ENCODE assay signal across 11 cellular contexts in genomic region chr19:48867922-48868195, GRCh38. TPM values are rescaled to one million over a fixed set of nuclear protein-coding genes. Genes with fewer than 3 reads are reported as not detected.
DNase-seq lines count a peak whose midpoint lies in the region; ATAC-seq and TF ChIP-seq lines count a peak whose summit lies in the region.
"Had no signal": no experiment of that assay in that cellular context is flagged by ENCODE, and none has a peak within 500 bp of the region (broad histone marks: within the 10 kb centered on the region; RNA-seq: fewer than 3 reads in every experiment).

No MANE protein-coding gene starts in this region.

- POLR2A ChIA-PET in MCF 10A (lab: Yijun Ruan, JAX), result interaction anchor here (0.5 kb wide), 1 partner anchor 87 kb away, joined by 3 read pairs; the partner anchor contains the start of gene BAX

- peak overlapping the region; percentile 77 to 86 for H3K9ac ChIP-seq in stomach smooth muscle (ENCODE audit: low read length in 2 of 2)

- intact Hi-C loops in MCF 10A (cut with micrococcal nuclease) (no loop called here), left lung (cut with DNase I) (no loop called here)

- H3K4me3 Mint-ChIP-seq in HFFc6, result peak overlapping the region; percentile 86
- peak overlapping the region; percentile 71 for H3K4me3 Mint-ChIP-seq in MCF 10A (ENCODE audit: unreplicated experiment)
- H3K4me3 Mint-ChIP-seq: activated CD4-positive, alpha-beta T cell treated with anti-CD3 and anti-CD28 coated beads for 36 hours had no signal

- BruUV-seq in MCF 10A (replicated peaks; lab: Mats Ljungman, UMichigan), result no TSS peak

- TF ChIP-seq CTCF in HFFc6 (IDR thresholded peaks at IDR 0.05), result no peak
- TF ChIP-seq CTCF in MCF 10A (IDR thresholded peaks at IDR 0.05; ENCODE audit: unreplicated experiment), result no peak
- TF ChIP-seq CTCF in left lung (IDR thresholded peaks at IDR 0.05), result no peak

- H3K27ac Mint-ChIP-seq in HFFc6 (peak overlapping the region; percentile 93), MCF 10A (ENCODE audit: low read depth, unreplicated experiment) (peak overlapping the region; percentile 93)

- no peak for DNase-seq in HFFc6
- DNase-seq in MCF 10A (ENCODE audit: unreplicated experiment), result no peak
- DNase-seq in left lung, result no peak
- DNase-seq in stimulated activated CD4-positive, alpha-beta T cell treated with anti-CD3 and anti-CD28 coated beads, Interleukin-4, amount 100 ng/mL, for 1 hour, result no peak
- no peak for DNase-seq in NCI-H146 (lab: John Stamatoyannopoulos, UW)
- DNase-seq: activated CD4-positive, alpha-beta T cell treated with anti-CD3 and anti-CD28 coated beads for 36 hours; NCI-H510A treated with DMSO at 0.1 percent for 48 hours had no signal

- H3K4me1 Mint-ChIP-seq in HFFc6 (ENCODE audit: low read depth), result peaks cover 28% of the 10 kb centered on the region
- peaks cover 9% of the 10 kb centered on the region for H3K4me1 Mint-ChIP-seq in MCF 10A (ENCODE audit: insufficient read depth, unreplicated experiment)

- peaks cover 17% of the 10 kb centered on the region for H3K36me3 Mint-ChIP-seq in HFFc6 (ENCODE audit: low read depth)
- H3K36me3 Mint-ChIP-seq in MCF 10A (ENCODE audit: insufficient read depth, unreplicated experiment), result peaks cover 10% of the 10 kb centered on the region

- H3K27ac ChIP-seq in left lung, result peak overlapping the region; percentile 67 to 68
- peak overlapping the region; percentile 31 for H3K27ac ChIP-seq in stomach smooth muscle (ENCODE audit: low read length)

- H3K4me1 ChIP-seq in left lung, result peaks cover 2 to 24% of the 10 kb centered on the region in 2 donors
- peaks cover 25% of the 10 kb centered on the region for H3K4me1 ChIP-seq in stomach smooth muscle (ENCODE audit: control insufficient read depth, insufficient read depth, low read length)

- H3K4me3 ChIP-seq in left lung (peak overlapping the region; percentile 9 to 28), stomach smooth muscle (ENCODE audit: low read length in 2 of 2) (peak overlapping the region; percentile 50 to 67)

- ATAC-seq in left lung (no peak), HG03571 (IDR thresholded peaks at IDR 0.05; ENCODE audit: unreplicated experiment) (no peak), GM21526 (IDR thresholded peaks at IDR 0.05; ENCODE audit: low FRiP score, unreplicated experiment) (no peak)
- ATAC-seq: activated CD4-positive, alpha-beta T cell treated with anti-CD3 and anti-CD28 coated beads for 36 hours had no signal

- peaks cover 9% of the 10 kb centered on the region for H3K9me3 Mint-ChIP-seq in HFFc6
- H3K9me3 Mint-ChIP-seq in MCF 10A (ENCODE audit: unreplicated experiment), result no peaks in the 10 kb centered on the region

- H3K36me3 ChIP-seq in left lung, result no peaks in the 10 kb centered on the region
- peaks cover 0 to 2% of the 10 kb centered on the region in 2 donors for H3K36me3 ChIP-seq in stomach smooth muscle (ENCODE audit: control insufficient read depth in 2 of 2, insufficient read depth in 2 of 2, low read length in 2 of 2)

- H3K27me3 ChIP-seq in left lung, result no peaks in the 10 kb centered on the region
- no peaks in the 10 kb centered on the region for H3K27me3 ChIP-seq in stomach smooth muscle (ENCODE audit: control insufficient read depth in 1 of 2, insufficient read depth in 2 of 2, low read length in 2 of 2)

- CTCF ChIA-PET in MCF 10A (lab: Yijun Ruan, JAX), result no interaction called here

- no peaks in the 10 kb centered on the region for H3K9me3 ChIP-seq in left lung
- no peaks in the 10 kb centered on the region for H3K9me3 ChIP-seq in stomach smooth muscle (ENCODE audit: control insufficient read depth in 2 of 2, low read length in 2 of 2)

- H3K27me3 Mint-ChIP-seq in HFFc6 (ENCODE audit: insufficient read depth), result peaks cover 11% of the 10 kb centered on the region
- H3K27me3 Mint-ChIP-seq in MCF 10A (ENCODE audit: insufficient read depth, unreplicated experiment), result no peaks in the 10 kb centered on the region
- H3K27me3 Mint-ChIP-seq: activated CD4-positive, alpha-beta T cell treated with anti-CD3 and anti-CD28 coated beads for 36 hours had no signal

RNA-seq across cellular contexts. Expression of gene PLEKHA4, which starts 0.6 kb away (rescaled TPM):
- 10 to 100 TPM in 4 of 6 experiments, 1 to 10 TPM in 2; 7.7 to 15.1 (median 13.2) TPM for total RNA-seq in HFFc6 (2021; fragmentation: NEBNext Ultra II Directional; extraction: Animal tissue kit (Norgen Biotek cat#: 25700))
- total RNA-seq in MCF 10A (2022), result 10.1 and 11.9 TPM in 2 replicates
- 10 to 100 TPM; 21.0 to 37.3 TPM for total RNA-seq in left lung

RNA-seq across cellular contexts. Expression of gene PPP1R15A, which starts 4.4 kb away (rescaled TPM):
- 10 to 100 TPM; 70.2 to 97.3 (median 89.6) TPM for total RNA-seq in HFFc6 (2021; fragmentation: NEBNext Ultra II Directional; extraction: Animal tissue kit (Norgen Biotek cat#: 25700))
- total RNA-seq in MCF 10A (2022) (207 and 248 TPM in 2 replicates), left lung (10 to 100 TPM; 68.4 to 74.8 TPM)

RNA-seq across cellular contexts. Expression of gene TULP2, which starts 30.7 kb away (rescaled TPM):
- under 1 TPM in 1 of 6 experiments, not detected in 5; 0.38 TPM for total RNA-seq in HFFc6 (2021; fragmentation: NEBNext Ultra II Directional; extraction: Animal tissue kit (Norgen Biotek cat#: 25700))
- total RNA-seq in MCF 10A (2022) (not detected in 2 replicates), left lung (1 to 10 TPM in 1 of 2 donors, under 1 TPM in 1; 0.89 to 1.2 TPM)
- total RNA-seq: myocyte had no signal

RNA-seq across cellular contexts. Expression of gene HSD17B14, which starts 31.6 kb away (rescaled TPM):
- total RNA-seq in HFFc6 (2021; fragmentation: NEBNext Ultra II Directional; extraction: Animal tissue kit (Norgen Biotek cat#: 25700)), result 1 to 10 TPM; 2.9 to 10.0 (median 8.9) TPM
- total RNA-seq in MCF 10A (2022) (0.26 and 0.32 TPM in 2 replicates), left lung (10 to 100 TPM; 10.1 to 20.3 TPM)

RNA-seq across cellular contexts. Expression of gene NUCB1, which starts 32.3 kb away (rescaled TPM):
- 100 to 1,000 TPM; 129 to 160 (median 152) TPM for total RNA-seq in HFFc6 (2021; fragmentation: NEBNext Ultra II Directional; extraction: Animal tissue kit (Norgen Biotek cat#: 25700))
- 61.4 and 76.8 TPM in 2 replicates for total RNA-seq in MCF 10A (2022)
- 100 to 1,000 TPM; 286 to 331 TPM for total RNA-seq in left lung
